6 cellular contexts compared by ENCODE assay signal in the genomic region with DNA sequence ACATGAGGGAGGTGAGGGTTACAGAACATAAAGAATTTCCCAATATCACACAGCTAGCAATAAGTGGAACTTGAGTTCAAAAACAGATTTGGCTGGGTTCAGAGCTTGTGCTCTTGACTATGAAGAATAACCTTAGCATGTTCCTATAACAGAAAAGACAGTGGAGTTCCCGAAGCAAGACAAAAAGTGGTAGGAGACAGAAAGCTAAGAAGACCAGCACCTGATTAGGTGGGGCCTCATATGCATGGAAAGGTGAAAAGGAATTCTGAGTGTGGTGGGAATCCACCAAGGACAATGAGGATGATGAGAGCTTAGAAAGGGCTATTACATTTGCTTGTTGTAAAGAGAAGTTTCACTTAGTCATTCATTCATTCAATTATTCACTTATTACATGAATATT.
"Had no signal": no experiment of that assay in that cellular context is flagged by ENCODE, and none has a peak within 500 bp of the region (broad histone marks: within the 10 kb centered on the region; RNA-seq: fewer than 3 reads in every experiment).

No MANE protein-coding gene starts in this region.

- FAIRE-seq: HepG2 had no signal

- ATAC-seq: HepG2 had no signal

- H3K27ac ChIP-seq: HL-60, KMS-11 had no signal

- DNase-seq: IMR-90, KBM-7, KG1 had no signal

- H3K4me2 ChIP-seq: KMS-11 had no signal

- H3K9ac ChIP-seq: KMS-11 had no signal
